ENCODE assay signal across 8 cellular contexts in the genomic region with DNA sequence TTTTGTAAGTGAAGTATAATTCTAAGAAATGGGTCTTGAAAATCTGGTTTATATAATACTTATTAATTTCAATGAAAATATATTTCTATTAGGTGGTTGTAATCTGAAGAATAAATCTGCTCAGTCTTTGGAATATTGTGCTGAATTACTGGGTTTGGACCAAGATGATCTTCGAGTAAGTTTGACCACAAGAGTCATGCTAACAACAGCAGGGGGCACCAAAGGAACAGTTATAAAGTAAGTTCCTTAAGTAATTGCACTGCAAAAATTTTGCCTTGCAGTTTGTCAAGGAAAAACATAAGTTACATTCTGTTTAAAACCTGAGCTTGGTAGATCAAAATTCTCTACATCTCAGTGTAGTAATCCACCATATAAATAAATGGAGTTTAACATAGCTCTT.
DNase-seq lines count a peak whose midpoint lies in the region; ATAC-seq and TF ChIP-seq lines count a peak whose summit lies in the region.

No MANE protein-coding gene starts in this region.

- DNase-seq in NCI-H748 (lab: John Stamatoyannopoulos, UW; ENCODE audit: unreplicated experiment) (peak; percentile 32), NCI-H748 treated with DMSO at 0.1 percent for 48 hours (lab: John Stamatoyannopoulos, UW) (no peak), RPMI8226 (peak; percentile 66), fibroblast of gingiva (ENCODE audit: low read depth) (peak; percentile 49), putamen (ENCODE audit: low spot score) (peak; percentile 55)
- no peak for DNase-seq in central memory CD4-positive, alpha-beta T cell

- CTCF ChIA-PET in HEK293 (lab: Yijun Ruan, JAX): interaction anchor here (0.7 to 2.5 kb wide), 17 partner anchors 9 to 155 kb away, joined by 3 to 19 read pairs (median 4); no protein-coding TSS in a partner anchor

- POLR2A ChIA-PET in HEK293 (lab: Yijun Ruan, JAX): interaction anchor here (0.8 kb wide), 1 partner anchor 34 kb away, joined by 3 read pairs; no protein-coding TSS in a partner anchor

- no peak for ATAC-seq in GM19455 (IDR thresholded peaks at IDR 0.05; ENCODE audit: unreplicated experiment)

- H3K9me3 ChIP-seq in HEK293 (ENCODE audit: control insufficient read depth, insufficient read depth, low read depth, low read length): no peaks in the 10 kb centered on the region

- H3K4me3 ChIP-seq in HEK293 (ENCODE audit: low read depth, low read length): no peak overlapping the region

- no peak overlapping the region for H3K27ac ChIP-seq in HEK293 (ENCODE audit: extremely low read depth, low read depth, low read length)

- peaks cover 8% of the 10 kb centered on the region for H3K4me1 ChIP-seq in HEK293 (ENCODE audit: control insufficient read depth, insufficient read depth, low read length)

- no peak for TF ChIP-seq CTCF in HEK293 (tag by site-specific recombination; IDR thresholded peaks at IDR 0.05)

- H3K36me3 ChIP-seq in HEK293 (ENCODE audit: control insufficient read depth in 2 of 2, insufficient read depth in 1 of 2, low read length in 2 of 2): peaks cover 5 to 14% of the 10 kb centered on the region in 2 experiments; a peak in 2 of 3 replicates

TF ChIP-seq in HEK293, 187 proteins besides CTCF, POLR2A, EP300 and RAD21:
- TF ChIP-seq ZNF24 (tag by site-specific recombination; IDR thresholded peaks at IDR 0.05): no peak
- peak; percentile 72 for TF ChIP-seq ZNF654 (tag by site-specific recombination; IDR thresholded peaks at IDR 0.05; ENCODE audit: low read depth)
- TF ChIP-seq, protein P1, sequence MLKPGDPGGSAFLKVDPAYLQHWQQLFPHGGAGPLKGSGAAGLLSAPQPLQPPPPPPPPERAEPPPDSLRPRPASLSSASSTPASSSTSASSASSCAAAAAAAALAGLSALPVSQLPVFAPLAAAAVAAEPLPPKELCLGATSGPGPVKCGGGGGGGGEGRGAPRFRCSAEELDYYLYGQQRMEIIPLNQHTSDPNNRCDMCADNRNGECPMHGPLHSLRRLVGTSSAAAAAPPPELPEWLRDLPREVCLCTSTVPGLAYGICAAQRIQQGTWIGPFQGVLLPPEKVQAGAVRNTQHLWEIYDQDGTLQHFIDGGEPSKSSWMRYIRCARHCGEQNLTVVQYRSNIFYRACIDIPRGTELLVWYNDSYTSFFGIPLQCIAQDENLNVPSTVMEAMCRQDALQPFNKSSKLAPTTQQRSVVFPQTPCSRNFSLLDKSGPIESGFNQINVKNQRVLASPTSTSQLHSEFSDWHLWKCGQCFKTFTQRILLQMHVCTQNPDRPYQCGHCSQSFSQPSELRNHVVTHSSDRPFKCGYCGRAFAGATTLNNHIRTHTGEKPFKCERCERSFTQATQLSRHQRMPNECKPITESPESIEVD (tag by site-specific recombination; IDR thresholded peaks at IDR 0.05): peak; percentile 35; the same call in 1 of the 2 replicates
- no peak for TF ChIP-seq ZNF324 (tag by site-specific recombination; IDR thresholded peaks at IDR 0.05)
- TF ChIP-seq ZBTB21 (tag by site-specific recombination; IDR thresholded peaks at IDR 0.05): no peak
- TF ChIP-seq, protein P2, sequence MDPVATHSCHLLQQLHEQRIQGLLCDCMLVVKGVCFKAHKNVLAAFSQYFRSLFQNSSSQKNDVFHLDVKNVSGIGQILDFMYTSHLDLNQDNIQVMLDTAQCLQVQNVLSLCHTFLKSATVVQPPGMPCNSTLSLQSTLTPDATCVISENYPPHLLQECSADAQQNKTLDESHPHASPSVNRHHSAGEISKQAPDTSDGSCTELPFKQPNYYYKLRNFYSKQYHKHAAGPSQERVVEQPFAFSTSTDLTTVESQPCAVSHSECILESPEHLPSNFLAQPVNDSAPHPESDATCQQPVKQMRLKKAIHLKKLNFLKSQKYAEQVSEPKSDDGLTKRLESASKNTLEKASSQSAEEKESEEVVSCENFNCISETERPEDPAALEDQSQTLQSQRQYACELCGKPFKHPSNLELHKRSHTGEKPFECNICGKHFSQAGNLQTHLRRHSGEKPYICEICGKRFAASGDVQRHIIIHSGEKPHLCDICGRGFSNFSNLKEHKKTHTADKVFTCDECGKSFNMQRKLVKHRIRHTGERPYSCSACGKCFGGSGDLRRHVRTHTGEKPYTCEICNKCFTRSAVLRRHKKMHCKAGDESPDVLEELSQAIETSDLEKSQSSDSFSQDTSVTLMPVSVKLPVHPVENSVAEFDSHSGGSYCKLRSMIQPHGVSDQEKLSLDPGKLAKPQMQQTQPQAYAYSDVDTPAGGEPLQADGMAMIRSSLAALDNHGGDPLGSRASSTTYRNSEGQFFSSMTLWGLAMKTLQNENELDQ (tag by site-specific recombination; IDR thresholded peaks at IDR 0.05; ENCODE audit: low read depth): no peak
- no peak for TF ChIP-seq ZNF529 (tag by site-specific recombination; IDR thresholded peaks at IDR 0.05; ENCODE audit: insufficient replicate concordance)
- TF ChIP-seq MYNN (tag by site-specific recombination; IDR thresholded peaks at IDR 0.05; ENCODE audit: borderline replicate concordance): no peak

Comparison
In these comparisons a context has a peak if more than half of its experiments do, and no peak if none do; other contexts are left out.
1. DNase-seq: peak in NCI-H748 (single experiment), RPMI8226 (single experiment), fibroblast of gingiva (single experiment) and putamen (single experiment); none in NCI-H748 treated with DMSO at 0.1 percent for 48 hours (single experiment) and central memory CD4-positive, alpha-beta T cell (single experiment).